In the genomic region with DNA sequence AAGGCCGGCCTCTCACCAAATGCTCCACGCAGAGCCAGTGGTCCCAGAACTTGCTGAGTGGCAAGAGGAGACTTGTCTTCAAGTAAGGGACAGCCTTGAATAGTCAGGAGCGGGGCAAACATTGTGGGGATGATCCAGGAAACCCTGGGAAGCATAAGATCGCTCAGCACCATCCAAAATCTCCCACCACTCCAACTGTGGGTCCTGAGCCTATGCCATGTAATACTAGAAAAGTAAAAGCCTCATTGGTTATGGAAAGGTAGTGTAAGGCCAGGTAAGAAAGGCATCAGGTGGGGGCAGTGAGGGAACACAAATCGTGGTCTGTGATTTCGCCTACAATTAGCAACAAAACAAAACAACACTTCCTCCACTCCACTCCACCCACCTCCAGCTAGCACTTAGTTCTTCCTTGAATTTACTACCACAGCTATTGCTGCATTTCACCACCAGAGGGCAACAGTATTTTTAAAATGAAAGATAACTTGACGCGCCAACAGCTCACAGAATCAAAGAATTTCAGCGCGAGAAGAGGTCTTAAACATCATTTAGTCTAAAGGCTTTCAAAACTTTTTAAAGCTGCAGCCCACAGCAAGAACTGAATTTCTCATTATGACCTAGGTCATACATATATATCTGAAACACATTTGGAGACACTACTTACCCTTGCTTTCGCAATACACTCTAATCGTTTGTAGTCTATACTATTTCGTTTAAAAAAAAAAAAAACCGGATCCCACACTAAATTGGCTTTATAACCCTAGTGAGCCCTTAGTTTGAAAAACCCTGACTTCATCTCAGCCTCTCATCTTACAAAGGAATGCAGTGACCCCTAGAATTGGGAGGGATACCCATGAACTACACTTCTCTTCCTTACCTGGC, we compare ENCODE assay signal across 8 cellular contexts. TPM values are rescaled to one million over a fixed set of nuclear protein-coding genes. Genes with fewer than 3 reads are reported as not detected.
DNase-seq lines count a peak whose midpoint lies in the region; ATAC-seq, FAIRE-seq and TF ChIP-seq lines count a peak whose summit lies in the region.

No MANE protein-coding gene starts in this region.

- ATAC-seq in GM21526 (IDR thresholded peaks at IDR 0.05; ENCODE audit: low FRiP score, unreplicated experiment) (peak; percentile 59), psoas muscle (peak; percentile 40 to 68 (median 54))
- ATAC-seq in activated naive CD4-positive, alpha-beta T cell treated with anti-CD3 and anti-CD28 coated beads, Interleukin-2, amount 50 U/mL, for 72 hours, result peak; percentile 39 to 46

- no peak overlapping the region for H3K4me3 ChIP-seq in psoas muscle

- no peak overlapping the region for H3K4me3 Mint-ChIP-seq in glutamatergic neuron (ENCODE audit: unreplicated experiment)

- peaks cover 3% of the 10 kb centered on the region for H3K27me3 Mint-ChIP-seq in glutamatergic neuron (ENCODE audit: unreplicated experiment)

- H3K4me1 Mint-ChIP-seq in glutamatergic neuron (ENCODE audit: low read depth, unreplicated experiment), result peaks cover 2% of the 10 kb centered on the region

- DNase-seq in NCI-H1436 (lab: John Stamatoyannopoulos, UW), result peak; percentile 58
- no peak for DNase-seq in NCI-H1436 treated with DMSO at 0.1 percent for 48 hours (lab: John Stamatoyannopoulos, UW)
- peak; percentile 58 for DNase-seq in HTR-8/SVneo (ENCODE audit: insufficient read length, low spot score)
- DNase-seq in OCI-M1 (lab: John Stamatoyannopoulos, UW), result peak; percentile 75
- DNase-seq in activated naive CD4-positive, alpha-beta T cell treated with anti-CD3 and anti-CD28 coated beads, Interleukin-2, amount 50 U/mL, for 72 hours (ENCODE audit: low spot score in 2 of 2), result peak in 1 of 2 donors; percentile 51
- no peak for DNase-seq in glutamatergic neuron
- no peak for DNase-seq in psoas muscle

- H3K27ac ChIP-seq in psoas muscle, result peak overlapping the region; percentile 40

- peaks cover 0 to 6% of the 10 kb centered on the region in 2 donors for H3K36me3 Mint-ChIP-seq in activated naive CD4-positive, alpha-beta T cell treated with anti-CD3 and anti-CD28 coated beads, Interleukin-2, amount 50 U/mL, for 72 hours
- no peaks in the 10 kb centered on the region for H3K36me3 Mint-ChIP-seq in glutamatergic neuron (ENCODE audit: unreplicated experiment)

- WGBS in psoas muscle, 3 donors, result 33 to 41% (median 37%) methylated on average over 14 of the region's 14 CpGs

- no peaks in the 10 kb centered on the region for H3K36me3 ChIP-seq in psoas muscle (ENCODE audit: insufficient read depth in 1 of 2, low read depth in 1 of 2)

- FAIRE-seq in HTR-8/SVneo (lab: Jason Lieb, UNC), result peak; percentile 46

- H3K9me3 ChIP-seq in psoas muscle, result no peaks in the 10 kb centered on the region

- intact Hi-C loops in psoas muscle (cut with DNase I), result loop anchor here (1.0 to 5.0 kb wide), 3 partner anchors 40 to 65 kb away; no protein-coding TSS in a partner anchor

- peaks cover 20% of the 10 kb centered on the region for H3K4me1 ChIP-seq in psoas muscle

- peak overlapping the region in 1 of 2 donors; percentile 51 for H3K27ac Mint-ChIP-seq in activated naive CD4-positive, alpha-beta T cell treated with anti-CD3 and anti-CD28 coated beads, Interleukin-2, amount 50 U/mL, for 72 hours
- H3K27ac Mint-ChIP-seq in glutamatergic neuron (ENCODE audit: unreplicated experiment), result no peak overlapping the region

- H3K9me3 Mint-ChIP-seq in activated naive CD4-positive, alpha-beta T cell treated with anti-CD3 and anti-CD28 coated beads, Interleukin-2, amount 50 U/mL, for 72 hours, result no peaks in the 10 kb centered on the region
- no peaks in the 10 kb centered on the region for H3K9me3 Mint-ChIP-seq in glutamatergic neuron (ENCODE audit: unreplicated experiment)

- peak; percentile 88 for TF ChIP-seq CTCF in glutamatergic neuron (IDR thresholded peaks at IDR 0.05; ENCODE audit: partially characterized antibody, unreplicated experiment)
- peak; percentile 81 for TF ChIP-seq CTCF in psoas muscle (IDR thresholded peaks at IDR 0.05)

- no peaks in the 10 kb centered on the region for H3K27me3 ChIP-seq in psoas muscle (ENCODE audit: insufficient read depth in 3 of 3, low read length in 2 of 3)

RNA-seq across cellular contexts. Expression of a gene that starts 4.5 kb away (rescaled TPM):
- total RNA-seq in activated naive CD4-positive, alpha-beta T cell treated with anti-CD3 and anti-CD28 coated beads, Interleukin-2, amount 50 U/mL, for 72 hours, result not detected
- total RNA-seq in glutamatergic neuron (ENCODE audit: unreplicated experiment) (1.7 TPM), psoas muscle (10 to 100 TPM in 1 of 4 donors, 1 to 10 TPM in 2, under 1 TPM in 1; 0.97 to 28.1 (median 5.8) TPM)
- polyA plus RNA-seq in psoas muscle, result 1 to 10 TPM in 2 of 3 donors, under 1 TPM in 1; 0.69 to 6.2 (median 2.9) TPM

RNA-seq across cellular contexts. Expression of a gene that starts 55.3 kb away (rescaled TPM):
- total RNA-seq in activated naive CD4-positive, alpha-beta T cell treated with anti-CD3 and anti-CD28 coated beads, Interleukin-2, amount 50 U/mL, for 72 hours, result 10 to 100 TPM in 1 of 2 donors, 1 to 10 TPM in 1; 1.4 to 15.2 TPM
- total RNA-seq in glutamatergic neuron (ENCODE audit: unreplicated experiment) (1.2 TPM), psoas muscle (1 to 10 TPM; 1.8 to 6.7 (median 3.6) TPM)
- 1 to 10 TPM; 1.6 to 4.3 (median 3.2) TPM for polyA plus RNA-seq in psoas muscle

Comparison
In these comparisons a context has a peak if more than half of its experiments do, and no peak if none do; other contexts are left out.
1. DNase-seq: peak in NCI-H1436 (single experiment), HTR-8/SVneo (single experiment) and OCI-M1 (single experiment); none in NCI-H1436 treated with DMSO at 0.1 percent for 48 hours (single experiment), glutamatergic neuron (single experiment) and psoas muscle (0 of 2).
2. Peak in every context shown above with its lines, with median percentiles within 50 percentile points of each other: ATAC-seq.